21 cellular contexts compared by ENCODE assay signal in genomic region chr1:61278966-61279365, GRCh38.
A peak's percentile ranks its signal among the peaks of the same experiment; 100 is the strongest.
DNase-seq lines count a peak whose midpoint lies in the region; ATAC-seq and TF ChIP-seq lines count a peak whose summit lies in the region.
"Had no signal": no experiment of that assay in that cellular context is flagged by ENCODE, and none has a peak within 500 bp of the region (broad histone marks: within the 10 kb centered on the region; RNA-seq: fewer than 3 reads in every experiment).

No MANE protein-coding gene starts in this region.

- peaks cover 21 to 62% (median 52%) of the 10 kb centered on the region in 4 donors for H3K4me1 ChIP-seq in esophagus muscularis mucosa
- H3K4me1 ChIP-seq in sigmoid colon, result peaks cover 0 to 50% (median 33%) of the 10 kb centered on the region in 4 donors
- H3K4me1 ChIP-seq in transverse colon, result peaks cover 0 to 3% (median 0%) of the 10 kb centered on the region in 4 donors

- peak overlapping the region in 4 of 5 experiments; percentile 69 to 89 (median 84) for H3K27ac Mint-ChIP-seq in brain

- H3K27me3 ChIP-seq in esophagus muscularis mucosa (no peaks in the 10 kb centered on the region), sigmoid colon (no peaks in the 10 kb centered on the region), transverse colon (no peaks in the 10 kb centered on the region)

- in situ Hi-C loops in transverse colon (cut with MboI; ENCODE audit: low pct_ligation_motif_present in 1 of 4, low pct_unique_long_range_greater_than_20kb in 1 of 4, low sequenced_read_pairs in 3 of 4), result no loop called here

- 73% methylated on average over 1 of the region's 1 CpG for WGBS in esophagus muscularis mucosa
- WGBS in sigmoid colon, 2 donors, result 79 to 83% methylated on average over 1 of the region's 1 CpG
- 50 to 74% methylated on average over 1 of the region's 1 CpG for WGBS in transverse colon (ENCODE audit: low coverage in 1 of 2), 2 donors

- TF ChIP-seq EP300 in esophagus muscularis mucosa (IDR thresholded peaks at IDR 0.05), result no peak
- no peak for TF ChIP-seq EP300 in sigmoid colon (IDR thresholded peaks at IDR 0.05)
- TF ChIP-seq EP300 in transverse colon (IDR thresholded peaks at IDR 0.05; ENCODE audit: low read depth), result no peak

- intact Hi-C loops in esophagus muscularis mucosa (cut with DNase I), result no loop called here
- intact Hi-C loops in sigmoid colon (cut with DNase I), result no loop called here
- intact Hi-C loops in transverse colon (cut with DNase I; ENCODE audit: low total_unique reads), result no loop called here

- H3K36me3 ChIP-seq in esophagus muscularis mucosa (no peaks in the 10 kb centered on the region), sigmoid colon (no peaks in the 10 kb centered on the region), transverse colon (no peaks in the 10 kb centered on the region)

- H3K4me3 Mint-ChIP-seq in brain, result no peak overlapping the region
- H3K4me3 Mint-ChIP-seq: CD14-positive monocyte had no signal

- no peak overlapping the region for H3K4me3 ChIP-seq in esophagus muscularis mucosa
- H3K4me3 ChIP-seq in sigmoid colon, result no peak overlapping the region
- H3K4me3 ChIP-seq in transverse colon, result no peak overlapping the region
- H3K4me3 ChIP-seq: GM23248, HAP-1 had no signal

- H3K9me3 ChIP-seq in esophagus muscularis mucosa (no peaks in the 10 kb centered on the region), sigmoid colon (no peaks in the 10 kb centered on the region), transverse colon (no peaks in the 10 kb centered on the region)
- H3K9me3 ChIP-seq: HAP-1 had no signal

- H3K9me3 Mint-ChIP-seq in brain, result no peaks in the 10 kb centered on the region
- H3K9me3 Mint-ChIP-seq: CD14-positive monocyte had no signal

- no peak for DNase-seq in esophagus muscularis mucosa (ENCODE audit: extremely low spot score)
- DNase-seq in sigmoid colon, result no peak
- no peak for DNase-seq in transverse colon
- no peak for DNase-seq in DMS53 (lab: John Stamatoyannopoulos, UW)
- no peak for DNase-seq in NCI-H128 (lab: John Stamatoyannopoulos, UW; ENCODE audit: unreplicated experiment)
- DNase-seq: GDM1, MV-4-11, NCI-H1417, NCI-H187, NCI-H2107, NCI-H2227 treated with DMSO at 0.1 percent for 48 hours, NCI-H524, PC-3, RPMI8226, SIG-M5 had no signal

- TF ChIP-seq POLR2A in esophagus muscularis mucosa (IDR thresholded peaks at IDR 0.05; ENCODE audit: low read depth), result no peak
- TF ChIP-seq POLR2A in sigmoid colon (IDR thresholded peaks at IDR 0.05), result no peak
- TF ChIP-seq POLR2A in transverse colon (IDR thresholded peaks at IDR 0.05), result no peak

- TF ChIP-seq CTCF in brain (conservative IDR thresholded peaks at IDR 0.05) (no peak), esophagus muscularis mucosa (IDR thresholded peaks at IDR 0.05) (no peak), sigmoid colon (IDR thresholded peaks at IDR 0.05) (no peak), transverse colon (IDR thresholded peaks at IDR 0.05) (no peak)

- no peaks in the 10 kb centered on the region for H3K36me3 Mint-ChIP-seq in brain

- H3K4me1 Mint-ChIP-seq in brain, result peaks cover 83% of the 10 kb centered on the region

- H3K27ac ChIP-seq in esophagus muscularis mucosa (replicated peaks in 1 of 4) (peak overlapping the region in 3 of 4 donors; percentile 48 to 66 (median 51)), sigmoid colon (peak overlapping the region; percentile 48 to 72 (median 61)), transverse colon (peak overlapping the region; percentile 22 to 60 (median 26))
- H3K27ac ChIP-seq: GM23248, KMS-11 had no signal

- ATAC-seq in GM21825 (IDR thresholded peaks at IDR 0.05; ENCODE audit: unreplicated experiment), result no peak
- ATAC-seq: PC-3 had no signal

- no peaks in the 10 kb centered on the region for H3K27me3 Mint-ChIP-seq in brain
